8 cellular contexts compared by ENCODE assay signal in genomic region chr15:78034495-78035191, GRCh38. TPM values are rescaled to one million over a fixed set of nuclear protein-coding genes. Genes with fewer than 3 reads are reported as not detected.
DNase-seq lines count a peak whose midpoint lies in the region; ATAC-seq and TF ChIP-seq lines count a peak whose summit lies in the region.

No MANE protein-coding gene starts in this region.

- peak in 1 of 2 donors; percentile 10 for TF ChIP-seq POLR2A in thyroid gland (IDR thresholded peaks at IDR 0.05)

- H3K4me2 ChIP-seq in osteoblast (ENCODE audit: insufficient read depth, low read length): peak overlapping the region; percentile 37

- WGBS in thyroid gland, 2 donors: 15 to 20% methylated on average over 13 of the region's 13 CpGs

- ATAC-seq in GM19043 (IDR thresholded peaks at IDR 0.05; ENCODE audit: low read depth, unreplicated experiment) (peak; percentile 80), HG03139 (IDR thresholded peaks at IDR 0.05; ENCODE audit: unreplicated experiment) (peak; percentile 73)
- ATAC-seq in central memory CD8-positive, alpha-beta T cell (replicated peaks; ENCODE audit: extremely low read depth, poor library complexity, severe bottlenecking): peak; percentile 78

- TF ChIP-seq CTCF in osteoblast (IDR thresholded peaks at IDR 0.05; ENCODE audit: extremely low read depth, low read depth, low read length): no peak
- TF ChIP-seq CTCF in thyroid gland (IDR thresholded peaks at IDR 0.05): no peak

- H3K4me3 ChIP-seq in osteoblast (ENCODE audit: insufficient read depth, low read length) (peak overlapping the region; percentile 8), thyroid gland (replicated peaks in 1 of 3) (no peak overlapping the region)

- intact Hi-C loops in thyroid gland (cut with DNase I): no loop called here

- H3K4me3 Mint-ChIP-seq in central memory CD8-positive, alpha-beta T cell: peak overlapping the region; percentile 66

- no peaks in the 10 kb centered on the region for H3K9me3 Mint-ChIP-seq in central memory CD8-positive, alpha-beta T cell

- no peak overlapping the region for H2AFZ ChIP-seq in osteoblast (ENCODE audit: low read length)

- no peaks in the 10 kb centered on the region for H3K27me3 Mint-ChIP-seq in central memory CD8-positive, alpha-beta T cell

- peaks cover 18% of the 10 kb centered on the region for H3K36me3 ChIP-seq in osteoblast (ENCODE audit: insufficient read depth, low read length)
- H3K36me3 ChIP-seq in thyroid gland: peaks cover 0 to 2% of the 10 kb centered on the region in 2 donors

- H3K9me3 ChIP-seq in osteoblast (ENCODE audit: low read depth, low read length) (no peaks in the 10 kb centered on the region), thyroid gland (no peaks in the 10 kb centered on the region)

- H3K4me1 ChIP-seq in osteoblast (ENCODE audit: insufficient read depth, low read length) (peaks cover 26% of the 10 kb centered on the region), thyroid gland (peaks cover 21 to 57% of the 10 kb centered on the region in 2 donors)

- H3K27me3 ChIP-seq in osteoblast (ENCODE audit: insufficient read depth, low read length): no peaks in the 10 kb centered on the region
- H3K27me3 ChIP-seq in thyroid gland: no peaks in the 10 kb centered on the region

- peak overlapping the region; percentile 43 for H3K27ac ChIP-seq in osteoblast (ENCODE audit: low read depth, low read length)
- peak overlapping the region; percentile 37 to 42 (median 39) for H3K27ac ChIP-seq in thyroid gland

- peak; percentile 53 for DNase-seq in activated CD4-positive, CD25-positive, alpha-beta regulatory T cell treated with anti-CD3 and anti-CD28 coated beads, Interleukin-2, amount 50 U/mL, for 16 hours (ENCODE audit: low read depth, low spot score)
- DNase-seq in central memory CD8-positive, alpha-beta T cell (ENCODE audit: low spot score in 2 of 2): peak; percentile 61 to 78
- DNase-seq in osteoblast (ENCODE audit: insufficient read length, low spot score, missing footprints) (no peak), thyroid gland (peak; percentile 61 to 74), NCI-H446 treated with DMSO at 0.1 percent for 48 hours (lab: John Stamatoyannopoulos, UW) (no peak), SHP77 treated with DMSO at 0.1 percent for 48 hours (lab: John Stamatoyannopoulos, UW) (no peak)

- H3K4me1 Mint-ChIP-seq in central memory CD8-positive, alpha-beta T cell: peaks cover 81% of the 10 kb centered on the region

- peaks cover 13% of the 10 kb centered on the region for H3K79me2 ChIP-seq in osteoblast (ENCODE audit: insufficient read depth, low read length)

- H3K36me3 Mint-ChIP-seq in central memory CD8-positive, alpha-beta T cell (ENCODE audit: insufficient read depth): peaks cover 20% of the 10 kb centered on the region

- peaks cover 8% of the 10 kb centered on the region for H4K20me1 ChIP-seq in osteoblast (ENCODE audit: insufficient read depth, low read length)

- peak overlapping the region; percentile 92 for H3K27ac Mint-ChIP-seq in central memory CD8-positive, alpha-beta T cell (ENCODE audit: low read depth)

RNA-seq across cellular contexts. Expression of gene TBC1D2B, which starts 42.9 kb away (rescaled TPM):
- 57.8 and 58.3 TPM in 2 replicates for total RNA-seq in osteoblast
- total RNA-seq in thyroid gland: 10 to 100 TPM; 32.8 to 54.0 (median 40.1) TPM

RNA-seq across cellular contexts. Expression of gene SH2D7, which starts 57.7 kb away (rescaled TPM):
- total RNA-seq in osteoblast (not detected in 2 replicates), thyroid gland (not detected)

Comparison
In these comparisons a context has a peak if more than half of its experiments do, and no peak if none do; other contexts are left out.
1. DNase-seq: peak in activated CD4-positive, CD25-positive, alpha-beta regulatory T cell treated with anti-CD3 and anti-CD28 coated beads, Interleukin-2, amount 50 U/mL, for 16 hours (single experiment), central memory CD8-positive, alpha-beta T cell (2 of 2) and thyroid gland (2 of 2); none in osteoblast (single experiment), NCI-H446 treated with DMSO at 0.1 percent for 48 hours (single experiment) and SHP77 treated with DMSO at 0.1 percent for 48 hours (single experiment).
2. Peak in every context shown above with its lines, with median percentiles within 50 percentile points of each other: ATAC-seq.